Comparison of ENCODE assay signal across 7 cellular contexts in genomic region chr12:112869778-112870177, GRCh38.
"Had no signal": no experiment of that assay in that cellular context is flagged by ENCODE, and none has a peak within 500 bp of the region (broad histone marks: within the 10 kb centered on the region; RNA-seq: fewer than 3 reads in every experiment).

No MANE protein-coding gene starts in this region.

- H3K9me3 Mint-ChIP-seq: H9 had no signal

- H3K4me3 Mint-ChIP-seq: H9, HFFc6 had no signal

- DNase-seq: GM23248, GOT3, H9, HCEC 1CT, HFFc6, IMR-90 had no signal

- ATAC-seq: K562 had no signal

- H3K27ac ChIP-seq: GM23248 had no signal

- H3K27ac Mint-ChIP-seq: H9, HFFc6 had no signal

- H3K4me3 ChIP-seq: GM23248, K562 had no signal
